Comparison of ENCODE assay signal across 1 cellular context in the genomic region with DNA sequence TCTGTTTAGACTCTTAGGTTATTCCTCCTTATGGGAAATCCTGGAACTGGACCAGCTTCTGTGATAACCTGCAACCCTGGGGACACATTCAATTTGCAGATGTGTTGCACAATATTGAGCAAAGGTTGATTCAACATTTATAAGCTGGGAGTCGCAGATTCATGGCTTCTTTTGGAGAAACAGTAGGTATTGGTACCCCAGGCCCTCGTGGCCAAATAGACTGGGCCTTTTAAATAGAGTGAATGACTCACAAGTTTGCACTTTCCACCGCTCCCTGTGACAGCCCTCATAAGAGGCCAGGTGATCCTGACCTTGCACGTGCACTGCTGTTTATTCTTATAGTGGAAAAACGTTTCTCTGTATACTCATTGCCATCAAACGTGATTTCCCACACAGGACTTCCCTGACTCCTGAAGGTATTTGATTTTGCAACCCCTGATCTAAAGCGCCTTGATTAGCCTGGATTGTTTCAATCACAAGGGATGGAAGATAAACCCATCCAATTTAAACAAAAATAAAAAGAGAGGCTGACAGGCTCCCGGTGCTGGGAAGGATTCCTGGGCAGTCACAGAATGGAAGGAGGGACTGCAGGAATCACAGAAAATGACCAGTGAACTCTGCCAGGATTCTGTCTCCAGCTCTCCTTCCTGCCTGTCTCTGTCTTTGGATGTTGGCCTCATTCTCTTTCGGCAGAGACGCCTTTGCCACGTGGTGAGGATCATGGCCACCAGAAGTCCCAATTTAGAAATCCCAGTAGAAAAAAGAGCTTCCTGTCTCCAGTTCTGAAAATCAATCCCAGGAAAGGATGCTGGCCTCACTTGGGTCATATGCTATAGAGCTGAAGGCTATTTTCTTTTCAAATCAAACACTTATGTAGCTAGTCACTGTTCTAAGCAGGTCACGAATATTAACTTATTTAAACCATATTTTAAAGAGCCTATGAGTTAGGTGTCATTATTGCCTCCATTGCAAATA.
TF ChIP-seq lines count a peak whose summit lies in the region.

No MANE protein-coding gene starts in this region.

TF ChIP-seq in HepG2, 621 proteins besides CTCF, POLR2A, EP300 and RAD21 (continued from another document and continues in another):
- TF ChIP-seq, protein P1, sequence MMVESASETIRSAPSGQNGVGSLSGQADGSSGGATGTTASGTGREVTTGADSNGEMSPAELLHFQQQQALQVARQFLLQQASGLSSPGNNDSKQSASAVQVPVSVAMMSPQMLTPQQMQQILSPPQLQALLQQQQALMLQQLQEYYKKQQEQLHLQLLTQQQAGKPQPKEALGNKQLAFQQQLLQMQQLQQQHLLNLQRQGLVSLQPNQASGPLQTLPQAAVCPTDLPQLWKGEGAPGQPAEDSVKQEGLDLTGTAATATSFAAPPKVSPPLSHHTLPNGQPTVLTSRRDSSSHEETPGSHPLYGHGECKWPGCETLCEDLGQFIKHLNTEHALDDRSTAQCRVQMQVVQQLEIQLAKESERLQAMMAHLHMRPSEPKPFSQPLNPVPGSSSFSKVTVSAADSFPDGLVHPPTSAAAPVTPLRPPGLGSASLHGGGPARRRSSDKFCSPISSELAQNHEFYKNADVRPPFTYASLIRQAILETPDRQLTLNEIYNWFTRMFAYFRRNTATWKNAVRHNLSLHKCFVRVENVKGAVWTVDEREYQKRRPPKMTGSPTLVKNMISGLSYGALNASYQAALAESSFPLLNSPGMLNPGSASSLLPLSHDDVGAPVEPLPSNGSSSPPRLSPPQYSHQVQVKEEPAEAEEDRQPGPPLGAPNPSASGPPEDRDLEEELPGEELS (CRISPR knock-in tag; IDR thresholded peaks at IDR 0.05): peak; percentile 80
- TF ChIP-seq HMGA1 (CRISPR knock-in tag; conservative IDR thresholded peaks at IDR 0.05): no peak
- no peak for TF ChIP-seq ONECUT2 (CRISPR knock-in tag; IDR thresholded peaks at IDR 0.05)
- TF ChIP-seq ZBTB2 (CRISPR knock-in tag; IDR thresholded peaks at IDR 0.05; ENCODE audit: low read depth): no peak
- TF ChIP-seq ZSCAN25 (CRISPR knock-in tag; IDR thresholded peaks at IDR 0.05): 0 out of 2 replicates have a peak, but pooled peaks have one; percentile 20
- TF ChIP-seq, protein P2, sequence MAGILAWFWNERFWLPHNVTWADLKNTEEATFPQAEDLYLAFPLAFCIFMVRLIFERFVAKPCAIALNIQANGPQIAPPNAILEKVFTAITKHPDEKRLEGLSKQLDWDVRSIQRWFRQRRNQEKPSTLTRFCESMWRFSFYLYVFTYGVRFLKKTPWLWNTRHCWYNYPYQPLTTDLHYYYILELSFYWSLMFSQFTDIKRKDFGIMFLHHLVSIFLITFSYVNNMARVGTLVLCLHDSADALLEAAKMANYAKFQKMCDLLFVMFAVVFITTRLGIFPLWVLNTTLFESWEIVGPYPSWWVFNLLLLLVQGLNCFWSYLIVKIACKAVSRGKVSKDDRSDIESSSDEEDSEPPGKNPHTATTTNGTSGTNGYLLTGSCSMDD (CRISPR knock-in tag; IDR thresholded peaks at IDR 0.05): no peak
- no peak for TF ChIP-seq SRSF9 (IDR thresholded peaks at IDR 0.05; ENCODE audit: borderline replicate concordance, insufficient read depth, low read depth, low read length, poor library complexity, severe bottlenecking)
- TF ChIP-seq, protein P3, sequence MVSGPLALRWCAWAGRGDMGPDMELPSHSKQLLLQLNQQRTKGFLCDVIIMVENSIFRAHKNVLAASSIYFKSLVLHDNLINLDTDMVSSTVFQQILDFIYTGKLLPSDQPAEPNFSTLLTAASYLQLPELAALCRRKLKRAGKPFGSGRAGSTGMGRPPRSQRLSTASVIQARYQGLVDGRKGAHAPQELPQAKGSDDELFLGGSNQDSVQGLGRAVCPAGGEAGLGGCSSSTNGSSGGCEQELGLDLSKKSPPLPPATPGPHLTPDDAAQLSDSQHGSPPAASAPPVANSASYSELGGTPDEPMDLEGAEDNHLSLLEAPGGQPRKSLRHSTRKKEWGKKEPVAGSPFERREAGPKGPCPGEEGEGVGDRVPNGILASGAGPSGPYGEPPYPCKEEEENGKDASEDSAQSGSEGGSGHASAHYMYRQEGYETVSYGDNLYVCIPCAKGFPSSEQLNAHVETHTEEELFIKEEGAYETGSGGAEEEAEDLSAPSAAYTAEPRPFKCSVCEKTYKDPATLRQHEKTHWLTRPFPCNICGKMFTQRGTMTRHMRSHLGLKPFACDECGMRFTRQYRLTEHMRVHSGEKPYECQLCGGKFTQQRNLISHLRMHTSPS (CRISPR knock-in tag; IDR thresholded peaks at IDR 0.05; ENCODE audit: low read depth): no peak
- 0 out of 2 replicates have a peak, but pooled peaks have one; percentile 56 for TF ChIP-seq ZNF337 (CRISPR knock-in tag; IDR thresholded peaks at IDR 0.05; ENCODE audit: borderline replicate concordance, low read depth)
- TF ChIP-seq ZKSCAN8 (CRISPR knock-in tag; IDR thresholded peaks at IDR 0.05; ENCODE audit: borderline replicate concordance): no peak
- no peak for TF ChIP-seq ELF1 (CRISPR knock-in tag; IDR thresholded peaks at IDR 0.05)
- TF ChIP-seq FLYWCH1 (CRISPR knock-in tag; IDR thresholded peaks at IDR 0.05): no peak
- no peak for TF ChIP-seq ZBTB37 (CRISPR knock-in tag; IDR thresholded peaks at IDR 0.05)
- TF ChIP-seq ZNF460 (CRISPR knock-in tag; IDR thresholded peaks at IDR 0.05; ENCODE audit: borderline replicate concordance): no peak
- TF ChIP-seq, protein P4, sequence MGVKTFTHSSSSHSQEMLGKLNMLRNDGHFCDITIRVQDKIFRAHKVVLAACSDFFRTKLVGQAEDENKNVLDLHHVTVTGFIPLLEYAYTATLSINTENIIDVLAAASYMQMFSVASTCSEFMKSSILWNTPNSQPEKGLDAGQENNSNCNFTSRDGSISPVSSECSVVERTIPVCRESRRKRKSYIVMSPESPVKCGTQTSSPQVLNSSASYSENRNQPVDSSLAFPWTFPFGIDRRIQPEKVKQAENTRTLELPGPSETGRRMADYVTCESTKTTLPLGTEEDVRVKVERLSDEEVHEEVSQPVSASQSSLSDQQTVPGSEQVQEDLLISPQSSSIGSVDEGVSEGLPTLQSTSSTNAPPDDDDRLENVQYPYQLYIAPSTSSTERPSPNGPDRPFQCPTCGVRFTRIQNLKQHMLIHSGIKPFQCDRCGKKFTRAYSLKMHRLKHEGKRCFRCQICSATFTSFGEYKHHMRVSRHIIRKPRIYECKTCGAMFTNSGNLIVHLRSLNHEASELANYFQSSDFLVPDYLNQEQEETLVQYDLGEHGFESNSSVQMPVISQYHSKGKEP (CRISPR knock-in tag; IDR thresholded peaks at IDR 0.05): no peak
- no peak for TF ChIP-seq SMARCC2 (IDR thresholded peaks at IDR 0.05)
- TF ChIP-seq MAZ (IDR thresholded peaks at IDR 0.05; ENCODE audit: borderline replicate concordance, low read depth, low read length): no peak
- TF ChIP-seq MAZ (CRISPR knock-in tag; IDR thresholded peaks at IDR 0.05; ENCODE audit: low read depth): 0 out of 2 replicates have a peak, but pooled peaks have one; percentile 33
- TF ChIP-seq, protein P5, sequence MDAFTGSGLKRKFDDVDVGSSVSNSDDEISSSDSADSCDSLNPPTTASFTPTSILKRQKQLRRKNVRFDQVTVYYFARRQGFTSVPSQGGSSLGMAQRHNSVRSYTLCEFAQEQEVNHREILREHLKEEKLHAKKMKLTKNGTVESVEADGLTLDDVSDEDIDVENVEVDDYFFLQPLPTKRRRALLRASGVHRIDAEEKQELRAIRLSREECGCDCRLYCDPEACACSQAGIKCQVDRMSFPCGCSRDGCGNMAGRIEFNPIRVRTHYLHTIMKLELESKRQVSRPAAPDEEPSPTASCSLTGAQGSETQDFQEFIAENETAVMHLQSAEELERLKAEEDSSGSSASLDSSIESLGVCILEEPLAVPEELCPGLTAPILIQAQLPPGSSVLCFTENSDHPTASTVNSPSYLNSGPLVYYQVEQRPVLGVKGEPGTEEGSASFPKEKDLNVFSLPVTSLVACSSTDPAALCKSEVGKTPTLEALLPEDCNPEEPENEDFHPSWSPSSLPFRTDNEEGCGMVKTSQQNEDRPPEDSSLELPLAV (CRISPR knock-in tag; conservative IDR thresholded peaks at IDR 0.05; ENCODE audit: low read depth): no peak
- no peak for TF ChIP-seq SP2 (CRISPR knock-in tag; IDR thresholded peaks at IDR 0.05)
- TF ChIP-seq PAWR (CRISPR knock-in tag; IDR thresholded peaks at IDR 0.05; ENCODE audit: borderline replicate concordance): no peak
- TF ChIP-seq CEBPZ (IDR thresholded peaks at IDR 0.05; ENCODE audit: low read length): no peak
